Comparison of ENCODE assay signal across 1 cellular context in the genomic region with DNA sequence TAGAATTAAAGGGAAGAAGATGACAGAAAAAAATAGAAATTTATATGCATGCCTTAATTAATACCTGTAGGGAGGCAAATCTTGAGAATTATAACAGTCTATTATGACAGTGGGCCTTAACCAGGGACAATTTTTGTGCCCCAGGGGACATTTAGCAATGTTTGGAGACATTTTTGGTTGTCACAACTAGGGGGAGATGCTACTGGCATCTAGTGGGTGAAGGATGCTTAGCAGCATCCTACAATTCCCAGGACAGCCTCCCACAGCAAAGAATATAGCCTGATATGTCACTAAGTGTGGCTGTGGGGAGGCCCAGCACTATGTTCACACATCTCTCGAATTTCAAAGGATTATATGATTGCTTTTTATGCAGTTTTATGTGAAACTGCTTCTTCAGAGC.
TF ChIP-seq lines count a peak whose summit lies in the region.

No MANE protein-coding gene starts in this region.

TF ChIP-seq in HepG2, 621 proteins besides CTCF, POLR2A, EP300 and RAD21:
- TF ChIP-seq HDAC2 (CRISPR knock-in tag; IDR thresholded peaks at IDR 0.05): no peak
- peak; percentile 34 for TF ChIP-seq STAG1 (CRISPR knock-in tag; IDR thresholded peaks at IDR 0.05)
- TF ChIP-seq ZNF329 (CRISPR knock-in tag; IDR thresholded peaks at IDR 0.05; ENCODE audit: low read depth): no peak
- TF ChIP-seq, protein P1, sequence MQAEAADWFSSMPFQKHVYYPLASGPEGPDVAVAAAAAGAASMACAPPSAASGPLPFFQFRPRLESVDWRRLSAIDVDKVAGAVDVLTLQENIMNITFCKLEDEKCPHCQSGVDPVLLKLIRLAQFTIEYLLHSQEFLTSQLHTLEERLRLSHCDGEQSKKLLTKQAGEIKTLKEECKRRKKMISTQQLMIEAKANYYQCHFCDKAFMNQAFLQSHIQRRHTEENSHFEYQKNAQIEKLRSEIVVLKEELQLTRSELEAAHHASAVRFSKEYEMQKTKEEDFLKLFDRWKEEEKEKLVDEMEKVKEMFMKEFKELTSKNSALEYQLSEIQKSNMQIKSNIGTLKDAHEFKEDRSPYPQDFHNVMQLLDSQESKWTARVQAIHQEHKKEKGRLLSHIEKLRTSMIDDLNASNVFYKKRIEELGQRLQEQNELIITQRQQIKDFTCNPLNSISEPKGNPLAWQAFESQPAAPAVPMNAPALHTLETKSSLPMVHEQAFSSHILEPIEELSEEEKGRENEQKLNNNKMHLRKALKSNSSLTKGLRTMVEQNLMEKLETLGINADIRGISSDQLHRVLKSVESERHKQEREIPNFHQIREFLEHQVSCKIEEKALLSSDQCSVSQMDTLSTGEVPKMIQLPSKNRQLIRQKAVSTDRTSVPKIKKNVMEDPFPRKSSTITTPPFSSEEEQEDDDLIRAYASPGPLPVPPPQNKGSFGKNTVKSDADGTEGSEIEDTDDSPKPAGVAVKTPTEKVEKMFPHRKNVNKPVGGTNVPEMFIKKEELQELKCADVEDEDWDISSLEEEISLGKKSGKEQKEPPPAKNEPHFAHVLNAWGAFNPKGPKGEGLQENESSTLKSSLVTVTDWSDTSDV (CRISPR knock-in tag; IDR thresholded peaks at IDR 0.05): no peak
TF ChIP-seq in HepG2: peak in this region for 1.
